ENCODE assay signal across 1 cellular context in the genomic region with DNA sequence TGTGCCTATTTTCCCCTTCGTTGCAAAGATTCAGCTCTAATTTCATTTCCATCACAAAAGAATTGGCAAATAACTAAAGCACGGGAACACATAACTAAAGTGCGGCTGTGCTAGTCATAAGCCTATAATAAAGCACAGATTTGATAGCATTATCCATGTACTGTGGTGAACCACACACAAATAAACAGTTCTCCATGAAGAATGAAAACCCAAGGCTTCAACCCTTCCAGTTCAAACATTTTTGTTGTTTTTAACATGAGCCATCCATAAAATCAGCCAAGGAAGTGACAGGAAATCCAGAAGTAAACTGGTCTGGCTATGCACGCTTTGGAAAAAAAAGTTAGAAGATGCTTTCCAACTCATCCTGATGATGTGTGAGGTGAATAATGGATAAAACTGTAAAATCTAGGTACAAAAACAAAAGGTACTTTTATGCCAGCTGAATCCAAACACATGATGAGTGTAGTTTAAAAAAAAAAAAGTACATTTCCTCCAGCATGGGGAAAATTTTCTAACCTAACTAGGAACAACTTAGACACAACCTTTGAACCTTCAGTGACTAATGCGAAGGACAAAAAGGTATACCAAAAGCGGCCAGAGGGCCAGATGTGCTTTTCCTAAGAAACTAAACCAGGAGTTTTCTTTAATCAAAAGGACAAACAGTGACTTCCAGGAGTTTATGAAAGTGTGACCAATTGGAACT.
TF ChIP-seq lines count a peak whose summit lies in the region.

No MANE protein-coding gene starts in this region.

TF ChIP-seq in SK-N-SH treated with all-trans-retinoic acid at 6 μM for 48 hours, 23 proteins besides CTCF, POLR2A, EP300 and RAD21 (continued from another document):
- no peak for TF ChIP-seq OSR1 (CRISPR knock-in tag; IDR thresholded peaks at IDR 0.05)
